Comparison of ENCODE assay signal across 8 cellular contexts in the genomic region with DNA sequence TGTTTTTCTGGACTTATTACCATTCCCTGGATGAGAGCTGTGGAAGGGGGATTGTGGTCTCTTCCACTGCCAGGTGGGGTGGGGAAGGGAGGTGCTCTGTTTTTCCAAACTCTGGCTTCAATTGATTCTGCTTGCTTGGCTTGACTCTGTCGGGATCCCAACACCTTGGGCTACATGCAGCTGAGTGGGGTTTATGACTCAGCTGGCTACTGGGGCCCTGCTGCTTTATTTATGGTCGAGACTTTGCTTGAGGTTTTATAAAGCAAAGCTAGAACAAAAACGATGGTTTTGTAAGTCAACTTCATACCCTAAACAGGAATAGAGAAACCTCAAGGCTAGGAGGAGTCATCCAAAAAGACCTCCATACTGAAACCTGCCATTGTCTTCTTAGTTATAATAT.
DNase-seq lines count a peak whose midpoint lies in the region; ATAC-seq, FAIRE-seq and TF ChIP-seq lines count a peak whose summit lies in the region.

No MANE protein-coding gene starts in this region.

- H3K36me3 ChIP-seq in MG63 (peaks cover 16% of the 10 kb centered on the region), breast epithelium (no peaks in the 10 kb centered on the region)

- FAIRE-seq in urothelium cell line (lab: Jason Lieb, UNC), result no peak

- H3K4me1 ChIP-seq in breast epithelium, result no peaks in the 10 kb centered on the region
- no peaks in the 10 kb centered on the region for H3K4me1 ChIP-seq in right cardiac atrium (ENCODE audit: control insufficient read depth, insufficient read depth, low read length)

- H3K9me3 ChIP-seq in MG63 (no peaks in the 10 kb centered on the region), breast epithelium (no peaks in the 10 kb centered on the region), right cardiac atrium (ENCODE audit: control insufficient read depth, low read length) (no peaks in the 10 kb centered on the region)

- DNase-seq in stimulated activated CD4-positive, alpha-beta T cell treated with anti-CD3 and anti-CD28 coated beads, Interleukin-12 subunit alpha, Interleukin-12 subunit beta, amount 100 ng/mL, for 48 hours (ENCODE audit: low read depth in 2 of 3, low spot score in 1 of 3), result peak in 2 of 3 donors; percentile 30 to 32
- DNase-seq in stimulated activated CD4-positive, alpha-beta T cell treated with anti-CD3 and anti-CD28 coated beads, Interleukin-4, amount 100 ng/mL, for 4 hours, result no peak
- DNase-seq in MG63, result peak; percentile 47
- no peak for DNase-seq in breast epithelium (ENCODE audit: low spot score in 2 of 2)
- DNase-seq in urothelium cell line (ENCODE audit: low spot score), result peak; percentile 62
- no peak for DNase-seq in midbrain (lab: John Stamatoyannopoulos, UW)
- no peak for DNase-seq in right cardiac atrium
- no peak for DNase-seq in epidermal melanocyte (ENCODE audit: insufficient read length, low spot score)

- WGBS in right cardiac atrium, result 84% methylated on average over 3 of the region's 3 CpGs

- H3K4me3 ChIP-seq in MG63 (no peak overlapping the region), breast epithelium (no peak overlapping the region), right cardiac atrium (ENCODE audit: low read length) (no peak overlapping the region)

- peak overlapping the region; percentile 41 to 57 for H3K27ac ChIP-seq in breast epithelium
- H3K27ac ChIP-seq in right cardiac atrium (ENCODE audit: low read length), result no peak overlapping the region

- no peak for ATAC-seq in right cardiac atrium

- TF ChIP-seq CTCF in breast epithelium (IDR thresholded peaks at IDR 0.05), result no peak

- TF ChIP-seq POLR2A in breast epithelium (IDR thresholded peaks at IDR 0.05), result no peak

- intact Hi-C loops in breast epithelium (cut with DNase I; ENCODE audit: low total_unique reads), result no loop called here
- intact Hi-C loops in right cardiac atrium (cut with DNase I), result no loop called here

- H3K27me3 ChIP-seq in MG63 (no peaks in the 10 kb centered on the region), breast epithelium (no peaks in the 10 kb centered on the region), right cardiac atrium (ENCODE audit: control insufficient read depth, insufficient read depth) (no peaks in the 10 kb centered on the region)

Comparison
In these comparisons a context has a peak if more than half of its experiments do, and no peak if none do; other contexts are left out.
1. DNase-seq: peak in stimulated activated CD4-positive, alpha-beta T cell treated with anti-CD3 and anti-CD28 coated beads, Interleukin-12 subunit alpha, Interleukin-12 subunit beta, amount 100 ng/mL, for 48 hours (2 of 3), MG63 (single experiment) and urothelium cell line (single experiment); none in stimulated activated CD4-positive, alpha-beta T cell treated with anti-CD3 and anti-CD28 coated beads, Interleukin-4, amount 100 ng/mL, for 4 hours (0 of 2), breast epithelium (0 of 2), midbrain (single experiment), right cardiac atrium (0 of 3) and epidermal melanocyte (single experiment).